In the genomic region with DNA sequence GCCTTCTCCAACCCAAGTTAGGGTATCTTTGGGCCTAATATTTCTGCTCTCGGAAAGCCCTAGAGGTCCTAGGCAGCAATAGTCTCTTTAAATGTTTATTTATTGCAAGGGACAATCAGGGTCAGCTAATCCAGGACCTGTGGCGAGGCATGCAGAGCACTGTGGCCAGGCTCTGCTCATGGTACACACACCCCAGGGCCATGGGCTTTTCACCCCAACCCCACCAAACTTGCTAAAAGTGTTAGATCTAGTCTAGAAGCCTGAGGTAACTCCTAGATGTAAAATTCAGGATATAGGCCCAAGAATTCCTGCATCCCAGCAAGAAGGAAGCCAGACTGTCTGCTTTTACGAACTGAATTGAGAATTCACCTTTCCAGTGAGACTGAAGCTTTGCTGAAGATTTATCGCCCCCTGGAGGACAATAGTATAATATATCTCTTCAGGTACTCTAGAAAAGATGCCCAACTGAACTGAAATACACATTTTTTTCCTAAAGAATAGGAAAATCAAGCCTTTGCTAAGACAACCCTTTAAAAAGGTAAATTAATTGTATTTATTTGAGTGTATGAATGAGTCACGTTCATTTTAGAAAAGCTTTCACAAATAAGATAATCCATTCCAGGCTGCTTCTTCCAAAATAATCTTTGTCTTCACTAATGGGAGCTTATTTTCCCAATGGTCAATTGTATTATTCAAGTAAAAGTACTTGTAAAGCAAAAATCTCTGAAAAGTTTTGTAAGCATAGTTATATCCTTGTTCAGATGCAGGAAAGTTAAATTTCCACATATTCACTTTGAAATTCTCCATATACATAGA, we compare ENCODE assay signal across 8 cellular contexts.
A peak's percentile ranks its signal among the peaks of the same experiment; 100 is the strongest.
DNase-seq lines count a peak whose midpoint lies in the region; ATAC-seq and TF ChIP-seq lines count a peak whose summit lies in the region.

No MANE protein-coding gene starts in this region.

- DNase-seq in DMS 273 (lab: John Stamatoyannopoulos, UW; ENCODE audit: unreplicated experiment) (peak; percentile 72), DMS 273 treated with DMSO at 0.1 percent for 48 hours (lab: John Stamatoyannopoulos, UW) (no peak), HuH-7 (ENCODE audit: low spot score) (peak; percentile 50), RPMI8226 (peak; percentile 54), fibroblast of villous mesenchyme (ENCODE audit: low read depth) (peak; percentile 3), renal cortical epithelial cell (ENCODE audit: low read depth) (peak; percentile 43)

- no peak overlapping the region for H3K4me3 ChIP-seq in fibroblast of villous mesenchyme (ENCODE audit: low read depth, low read length)

- peak; percentile 27 for TF ChIP-seq CTCF in fibroblast of villous mesenchyme (IDR thresholded peaks at IDR 0.05; ENCODE audit: insufficient read depth, low read depth, low read length)

- peak; percentile 94 for ATAC-seq in GM21528 (IDR thresholded peaks at IDR 0.05; ENCODE audit: low FRiP score, unreplicated experiment)
- ATAC-seq in activated CD4-positive, CD25-positive, alpha-beta regulatory T cell treated with anti-CD3 and anti-CD28 coated beads, Interleukin-2, amount 50 U/mL, for 24 hours: no peak
